ENCODE assay signal across 13 cellular contexts in genomic region chr4:77827343-77827742, GRCh38. TPM values are rescaled to one million over a fixed set of nuclear protein-coding genes. Genes with fewer than 3 reads are reported as not detected.
DNase-seq lines count a peak whose midpoint lies in the region; ATAC-seq and TF ChIP-seq lines count a peak whose summit lies in the region.
"Had no signal": no experiment of that assay in that cellular context is flagged by ENCODE, and none has a peak within 500 bp of the region (broad histone marks: within the 10 kb centered on the region; RNA-seq: fewer than 3 reads in every experiment).

No MANE protein-coding gene starts in this region.

- no peaks in the 10 kb centered on the region for H3K9me3 ChIP-seq in OCI-LY1 (ENCODE audit: low read length)
- H3K9me3 ChIP-seq in spleen = no peaks in the 10 kb centered on the region
- no peaks in the 10 kb centered on the region for H3K9me3 ChIP-seq in right atrium auricular region
- H3K9me3 ChIP-seq: A549 had no signal

- H3K36me3 ChIP-seq in OCI-LY1 (ENCODE audit: insufficient read depth, low read length) (no peaks in the 10 kb centered on the region), spleen (no peaks in the 10 kb centered on the region), right atrium auricular region (no peaks in the 10 kb centered on the region)

- no peak overlapping the region for H3K9ac ChIP-seq in OCI-LY1 (ENCODE audit: low read length)

- H3K4me1 ChIP-seq in OCI-LY1 (ENCODE audit: insufficient read depth, low read length, severe bottlenecking) (peaks cover 14% of the 10 kb centered on the region), spleen (peaks cover 5 to 47% (median 35%) of the 10 kb centered on the region in 6 donors), right atrium auricular region (no peaks in the 10 kb centered on the region)
- H3K4me1 ChIP-seq: A549 had no signal

- no peak for TF ChIP-seq CTCF in OCI-LY1 (IDR thresholded peaks at IDR 0.05; ENCODE audit: low read length)
- TF ChIP-seq CTCF in spleen (IDR thresholded peaks at IDR 0.05 in 8 of 11, conservative IDR thresholded peaks at IDR 0.05 in 3 of 11) = no peak
- TF ChIP-seq CTCF in right atrium auricular region (IDR thresholded peaks at IDR 0.05) = no peak

- no peaks in the 10 kb centered on the region for H3F3A ChIP-seq in OCI-LY1 (ENCODE audit: insufficient read depth, low read length)

- no peak overlapping the region for H2AFZ ChIP-seq in OCI-LY1 (ENCODE audit: low read length)

- no peak for TF ChIP-seq POLR2A in spleen (IDR thresholded peaks at IDR 0.05)

- H3K79me2 ChIP-seq in OCI-LY1 (ENCODE audit: insufficient read depth, low read length) = no peaks in the 10 kb centered on the region

- peak; percentile 43 to 56 for ATAC-seq in activated CD4-positive, CD25-positive, alpha-beta regulatory T cell treated with anti-CD3 and anti-CD28 coated beads, Interleukin-2, amount 50 U/mL, for 24 hours
- peak; percentile 66 for ATAC-seq in HG02588 (IDR thresholded peaks at IDR 0.05; ENCODE audit: unreplicated experiment)
- ATAC-seq: A549 had no signal

- H3K27me3 ChIP-seq in OCI-LY1 (ENCODE audit: insufficient read depth, low read length) (no peaks in the 10 kb centered on the region), spleen (replicated peaks in 1 of 7) (no peaks in the 10 kb centered on the region), right atrium auricular region (no peaks in the 10 kb centered on the region)

- H3K27ac ChIP-seq in OCI-LY1 (ENCODE audit: low read depth, low read length, poor library complexity, severe bottlenecking) (no peak overlapping the region), spleen (peak overlapping the region in 7 of 8 donors; percentile 21 to 78 (median 63)), right atrium auricular region (no peak overlapping the region)
- H3K27ac ChIP-seq: A549 had no signal

- H3K9me2 ChIP-seq in OCI-LY1 (ENCODE audit: low read depth, low read length) = no peaks in the 10 kb centered on the region

- no peak for DNase-seq in activated CD4-positive, CD25-positive, alpha-beta regulatory T cell (lab: John Stamatoyannopoulos, UW)
- DNase-seq in spleen = no peak
- no peak for DNase-seq in NCI-H446 treated with DMSO at 0.1 percent for 48 hours (lab: John Stamatoyannopoulos, UW)
- no peak for DNase-seq in right atrium auricular region (ENCODE audit: low spot score)
- no peak for DNase-seq in foreskin melanocyte
- DNase-seq: activated CD8-positive, alpha-beta memory T cell treated with anti-CD3 and anti-CD28 coated beads, Interleukin-2, amount 50 U/mL, for 4 hours; mesenchymal stem cell; NCI-H2107; stimulated activated CD8-positive, alpha-beta memory T cell treated with anti-CD3 and anti-CD28 coated beads, Interleukin-4, amount 100 ng/mL, for 48 hours had no signal

- H3K4me2 ChIP-seq in OCI-LY1 (ENCODE audit: low read length) = peak overlapping the region; percentile 3; the same call in 1 of the 2 replicates
- H3K4me2 ChIP-seq: A549 had no signal

- H4K20me1 ChIP-seq in OCI-LY1 (ENCODE audit: insufficient read depth, low read length) = no peaks in the 10 kb centered on the region

- H3K4me3 ChIP-seq in OCI-LY1 (ENCODE audit: low read depth, low read length, poor library complexity, severe bottlenecking) (no peak overlapping the region), spleen (no peak overlapping the region), right atrium auricular region (no peak overlapping the region)
- H3K4me3 ChIP-seq: A549 had no signal

- intact Hi-C loops in spleen (cut with DNase I; ENCODE audit: low total_unique reads) = no loop called here

RNA-seq across cellular contexts. Expression of gene CNOT6L, which starts 8.2 kb away (rescaled TPM):
- total RNA-seq in spleen (100 to 1,000 TPM in 4 of 7 donors, 10 to 100 TPM in 3; 60.2 to 122 (median 110) TPM), right atrium auricular region (10 to 100 TPM; 11.4 to 14.3 TPM)
- 10 to 100 TPM in 1 of 3 donors, 1 to 10 TPM in 2; 7.0 to 10.6 (median 9.6) TPM for polyA plus RNA-seq in spleen

RNA-seq across cellular contexts. Expression of gene MRPL1, which starts 35.3 kb away (rescaled TPM):
- total RNA-seq in spleen = 10 to 100 TPM; 14.4 to 32.8 (median 23.6) TPM
- 10 to 100 TPM; 42.6 to 53.7 (median 44.9) TPM for polyA plus RNA-seq in spleen
- 10 to 100 TPM; 17.4 to 32.0 TPM for total RNA-seq in right atrium auricular region

Comparison
In these comparisons a context has a peak if more than half of its experiments do, and no peak if none do; other contexts are left out.
1. H3K27ac ChIP-seq: peak in spleen (7 of 8); none in OCI-LY1 (single experiment) and right atrium auricular region (0 of 2).
2. RNA of gene CNOT6L, which starts 8.2 kb away (total RNA-seq): 60.2 to 122 TPM in spleen; 11.4 to 14.3 TPM in right atrium auricular region; every median in the first group is over 4 times any median in the second.